In the genomic region with DNA sequence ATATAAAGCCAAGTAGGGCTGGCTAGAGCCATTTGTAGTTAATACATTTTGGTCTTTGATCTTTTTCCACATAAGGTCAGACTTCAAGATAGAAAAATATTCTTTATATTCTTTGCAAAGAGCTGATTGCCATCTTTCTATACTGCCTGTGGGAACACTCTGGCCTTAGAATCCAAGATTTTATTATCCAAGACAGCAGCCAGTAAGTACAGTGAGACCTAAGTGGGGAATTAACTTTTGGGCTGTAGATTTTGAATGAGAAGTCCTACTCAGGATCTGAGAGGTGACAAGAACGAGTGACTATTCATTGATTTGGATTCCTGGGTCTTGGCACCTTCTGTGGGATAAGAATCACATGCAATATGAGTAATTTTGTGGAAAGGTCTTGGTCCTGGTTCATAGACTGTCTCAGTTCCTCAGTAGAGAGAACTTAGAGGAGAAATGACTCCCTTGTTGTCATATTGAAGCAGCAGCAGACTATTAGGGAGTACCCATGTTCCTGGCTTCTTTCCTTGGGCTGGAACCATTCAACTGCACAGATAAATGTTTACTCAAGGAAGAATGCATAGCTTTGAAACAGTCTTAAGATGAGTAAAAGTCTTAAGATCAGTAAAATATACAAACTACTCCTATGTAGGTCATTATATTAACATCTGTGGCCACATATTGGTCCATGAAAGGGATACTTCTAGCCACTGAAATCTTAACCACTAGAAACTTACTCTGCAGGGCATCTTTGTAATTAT, we compare ENCODE assay signal across 16 cellular contexts.
DNase-seq lines count a peak whose midpoint lies in the region; ATAC-seq and TF ChIP-seq lines count a peak whose summit lies in the region.
"Had no signal": no experiment of that assay in that cellular context is flagged by ENCODE, and none has a peak within 500 bp of the region (broad histone marks: within the 10 kb centered on the region; RNA-seq: fewer than 3 reads in every experiment).

No MANE protein-coding gene starts in this region.

- ATAC-seq in HG03354 (IDR thresholded peaks at IDR 0.05; ENCODE audit: poor library complexity, severe bottlenecking, unreplicated experiment) = peak; percentile 10
- ATAC-seq in activated CD8-positive, alpha-beta T cell treated with anti-CD3 and anti-CD28 coated beads, Interleukin-2, amount 10 ng/mL, durations not matched to agents 7 days and 5 days = no peak

- no peaks in the 10 kb centered on the region for H3K79me1 ChIP-seq in mesenchymal stem cell (replicated peaks; ENCODE audit: low read length, poor library complexity, severe bottlenecking)

- H3K27ac Mint-ChIP-seq in type B pancreatic cell = peak overlapping the region; percentile 62
- no peak overlapping the region for H3K27ac Mint-ChIP-seq in activated CD8-positive, alpha-beta T cell treated with anti-CD3 and anti-CD28 coated beads, Interleukin-2, amount 10 ng/mL, durations not matched to agents 7 days and 5 days
- H3K27ac Mint-ChIP-seq: CD8-positive, alpha-beta memory T cell had no signal

- H3K18ac ChIP-seq in mesenchymal stem cell (ENCODE audit: low read depth in 1 of 2, low read length in 2 of 2) = peak overlapping the region in 1 of 2 experiments; percentile 9

- H4K8ac ChIP-seq in mesenchymal stem cell (ENCODE audit: low read length) = no peak overlapping the region

- no peaks in the 10 kb centered on the region for H3K27me3 Mint-ChIP-seq in type B pancreatic cell
- H3K27me3 Mint-ChIP-seq in activated CD8-positive, alpha-beta T cell treated with anti-CD3 and anti-CD28 coated beads, Interleukin-2, amount 10 ng/mL, durations not matched to agents 7 days and 5 days (ENCODE audit: low read depth) = no peaks in the 10 kb centered on the region
- H3K27me3 Mint-ChIP-seq: CD8-positive, alpha-beta memory T cell had no signal

- POLR2A ChIA-PET in activated CD8-positive, alpha-beta T cell treated with anti-CD3 and anti-CD28 coated beads, Interleukin-2, amount 10 ng/mL, durations not matched to agents 7 days and 5 days (lab: Charles Lee) = no interaction called here

- H3K27me3 ChIP-seq in mesenchymal stem cell (ENCODE audit: control insufficient read depth in 1 of 2, insufficient read depth in 1 of 2, low read length in 2 of 2) = no peaks in the 10 kb centered on the region
- H3K27me3 ChIP-seq in HAP-1 (ENCODE audit: low read depth) = no peaks in the 10 kb centered on the region

- H3K14ac ChIP-seq in mesenchymal stem cell (ENCODE audit: low read length in 2 of 2) = no peak overlapping the region

- H2BK5ac ChIP-seq in mesenchymal stem cell (ENCODE audit: low read depth, low read length, poor library complexity, severe bottlenecking) = peak overlapping the region; percentile 24

- H2AFZ ChIP-seq in mesenchymal stem cell (ENCODE audit: low read depth, low read length) = no peak overlapping the region

- H2BK15ac ChIP-seq in mesenchymal stem cell (ENCODE audit: low read depth, poor library complexity, severe bottlenecking) = no peak overlapping the region

- peak overlapping the region in 1 of 2 experiments; percentile 86 for H2BK12ac ChIP-seq in mesenchymal stem cell (ENCODE audit: low read length in 2 of 2)

- DNase-seq in epithelial cell of proximal tubule (ENCODE audit: low read depth) (peak; percentile 84), mesenchymal stem cell (peak; percentile 60), type B pancreatic cell (ENCODE audit: extremely low spot score, unreplicated experiment) (no peak), HAP-1 (ENCODE audit: low spot score in 2 of 2) (no peak), anterior cingulate cortex (lab: John Stamatoyannopoulos, UW) (no peak)
- DNase-seq in activated CD8-positive, alpha-beta T cell treated with anti-CD3 and anti-CD28 coated beads, Interleukin-2, amount 10 ng/mL, durations not matched to agents 7 days and 5 days = no peak
- no peak for DNase-seq in activated CD4-positive, alpha-beta T cell treated with anti-CD3 and anti-CD28 coated beads, Interleukin-2, amount 50 U/mL, for 48 hours
- DNase-seq: activated naive CD4-positive, alpha-beta T cell treated with Interleukin-2 at 50 U/mL for 16 hours; caudate nucleus; CD8-positive, alpha-beta memory T cell; erythroblast; MV-4-11; NCI-H2227 treated with DMSO at 0.1 percent for 48 hours; stimulated activated CD4-positive, alpha-beta T cell treated with anti-CD3 and anti-CD28 coated beads, Interleukin-4, amount 100 ng/mL, for 24 hours; stimulated activated naive CD4-positive, alpha-beta T cell treated with Interleukin-2 at 50 U/mL for 16 hours had no signal

- no peak overlapping the region for H3K4me3 ChIP-seq in epithelial cell of proximal tubule (ENCODE audit: low read depth, low read length)
- no peak overlapping the region for H3K4me3 ChIP-seq in mesenchymal stem cell (ENCODE audit: insufficient read depth in 1 of 2, low read depth in 1 of 2, low read length in 2 of 2)
- no peak overlapping the region for H3K4me3 ChIP-seq in HAP-1

- in situ Hi-C loops in HAP-1 (cut with MboI; ENCODE audit: low sequenced_read_pairs) = no loop called here

- no peaks in the 10 kb centered on the region for H3K36me3 ChIP-seq in mesenchymal stem cell (ENCODE audit: control insufficient read depth in 1 of 2, insufficient read depth in 2 of 2, low read depth in 1 of 2, low read length in 2 of 2)
- no peaks in the 10 kb centered on the region for H3K36me3 ChIP-seq in HAP-1 (replicated peaks)

- no peak overlapping the region for H3K9ac ChIP-seq in mesenchymal stem cell (ENCODE audit: low read length)

- peaks cover 8% of the 10 kb centered on the region for H3K9me3 Mint-ChIP-seq in type B pancreatic cell
- no peaks in the 10 kb centered on the region for H3K9me3 Mint-ChIP-seq in activated CD8-positive, alpha-beta T cell treated with anti-CD3 and anti-CD28 coated beads, Interleukin-2, amount 10 ng/mL, durations not matched to agents 7 days and 5 days (ENCODE audit: insufficient read depth)
- H3K9me3 Mint-ChIP-seq: CD8-positive, alpha-beta memory T cell had no signal

- H3K36me3 Mint-ChIP-seq in type B pancreatic cell = peaks cover 10% of the 10 kb centered on the region
- H3K36me3 Mint-ChIP-seq in activated CD8-positive, alpha-beta T cell treated with anti-CD3 and anti-CD28 coated beads, Interleukin-2, amount 10 ng/mL, durations not matched to agents 7 days and 5 days (ENCODE audit: low read depth) = peaks cover 4% of the 10 kb centered on the region

- no peak overlapping the region for H3K4ac ChIP-seq in mesenchymal stem cell (ENCODE audit: low read depth in 1 of 2, low read length in 2 of 2)

- H3K4me3 Mint-ChIP-seq in type B pancreatic cell = no peak overlapping the region
- no peak overlapping the region for H3K4me3 Mint-ChIP-seq in activated CD8-positive, alpha-beta T cell treated with anti-CD3 and anti-CD28 coated beads, Interleukin-2, amount 10 ng/mL, durations not matched to agents 7 days and 5 days
- H3K4me3 Mint-ChIP-seq: CD8-positive, alpha-beta memory T cell had no signal

- peak overlapping the region; percentile 68 for H2AK5ac ChIP-seq in mesenchymal stem cell (ENCODE audit: low read length, severe bottlenecking)

- no peak overlapping the region for H4K91ac ChIP-seq in mesenchymal stem cell (ENCODE audit: low read length)

- TF ChIP-seq CTCF in epithelial cell of proximal tubule (conservative IDR thresholded peaks at IDR 0.05; ENCODE audit: low read depth, low read length) = no peak
- TF ChIP-seq CTCF in type B pancreatic cell (conservative IDR thresholded peaks at IDR 0.05) = no peak

- 91% methylated on average over 1 of the region's 1 CpG for WGBS in mesenchymal stem cell

- H3K9me3 ChIP-seq in mesenchymal stem cell (ENCODE audit: control insufficient read depth, low read length) = no peaks in the 10 kb centered on the region
- H3K9me3 ChIP-seq in HAP-1 = no peaks in the 10 kb centered on the region

- peaks cover 50% of the 10 kb centered on the region for H3K4me1 Mint-ChIP-seq in type B pancreatic cell (ENCODE audit: unreplicated experiment)
- no peaks in the 10 kb centered on the region for H3K4me1 Mint-ChIP-seq in activated CD8-positive, alpha-beta T cell treated with anti-CD3 and anti-CD28 coated beads, Interleukin-2, amount 10 ng/mL, durations not matched to agents 7 days and 5 days (ENCODE audit: low read depth)
- H3K4me1 Mint-ChIP-seq: CD8-positive, alpha-beta memory T cell had no signal

- CTCF ChIA-PET in activated CD8-positive, alpha-beta T cell treated with anti-CD3 and anti-CD28 coated beads, Interleukin-2, amount 10 ng/mL, durations not matched to agents 7 days and 5 days (lab: Charles Lee) = no interaction called here

- no peak overlapping the region for H2BK120ac ChIP-seq in mesenchymal stem cell (ENCODE audit: low read depth, low read length)

- H3K4me2 ChIP-seq in mesenchymal stem cell (ENCODE audit: low read length, poor library complexity, severe bottlenecking) = no peak overlapping the region

- peak overlapping the region; percentile 95 for H3K27ac ChIP-seq in mesenchymal stem cell (ENCODE audit: low read length, poor library complexity, severe bottlenecking)

- H3K23ac ChIP-seq in mesenchymal stem cell (ENCODE audit: low read length in 2 of 2) = no peak overlapping the region

- peaks cover 3% of the 10 kb centered on the region for H3K4me1 ChIP-seq in mesenchymal stem cell (ENCODE audit: control insufficient read depth, insufficient read depth, low read depth, low read length)
- H3K4me1 ChIP-seq in HAP-1 = no peaks in the 10 kb centered on the region

Comparison
In these comparisons a context has a peak if more than half of its experiments do, and no peak if none do; other contexts are left out.
1. DNase-seq: peak in epithelial cell of proximal tubule (single experiment) and mesenchymal stem cell (single experiment); none in type B pancreatic cell (single experiment), HAP-1 (0 of 2), activated CD8-positive, alpha-beta T cell treated with anti-CD3 and anti-CD28 coated beads, Interleukin-2, amount 10 ng/mL, durations not matched to agents 7 days and 5 days (single experiment), activated CD4-positive, alpha-beta T cell treated with anti-CD3 and anti-CD28 coated beads, Interleukin-2, amount 50 U/mL, for 48 hours (0 of 2) and anterior cingulate cortex (0 of 58).